ENCODE assay signal across 1 cellular context in the genomic region with DNA sequence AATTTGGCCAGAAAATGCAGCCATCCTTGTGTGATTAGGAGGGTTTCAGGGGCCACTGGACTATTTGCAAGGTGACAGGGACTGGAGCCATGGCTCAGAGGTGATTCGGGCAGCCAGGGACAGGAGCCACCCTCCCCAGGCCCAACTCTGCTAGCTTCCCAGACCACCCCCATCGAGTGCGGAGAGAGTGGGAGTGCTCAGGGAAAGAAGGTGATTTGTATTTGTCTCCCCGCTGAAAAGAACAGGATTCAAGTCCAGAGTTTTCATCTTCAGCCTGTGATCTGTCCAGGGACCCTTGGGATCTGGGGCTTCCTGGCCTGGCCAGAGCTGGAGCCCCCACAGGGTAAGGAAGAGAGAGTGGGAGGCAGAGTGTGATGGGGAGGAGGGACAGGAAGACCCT.
TF ChIP-seq lines count a peak whose summit lies in the region.

No MANE protein-coding gene starts in this region.

TF ChIP-seq in GM23338, 12 proteins besides CTCF, POLR2A, EP300 and RAD21:
- TF ChIP-seq CREB1 (CRISPR knock-in tag; IDR thresholded peaks at IDR 0.05; ENCODE audit: low read depth) (no peak), EZH2 (IDR thresholded peaks at IDR 0.05; ENCODE audit: low read depth, unreplicated experiment) (no peak), EZH2phosphoT487 (IDR thresholded peaks at IDR 0.05; ENCODE audit: unreplicated experiment) (no peak), POLR2AphosphoS5 (IDR thresholded peaks at IDR 0.05; ENCODE audit: low read depth) (no peak), ETS1 (IDR thresholded peaks at IDR 0.05) (no peak), STAT1 (IDR thresholded peaks at IDR 0.05; ENCODE audit: unreplicated experiment) (no peak), ZNF462 (CRISPR knock-in tag; IDR thresholded peaks at IDR 0.05) (no peak), JUNB (IDR thresholded peaks at IDR 0.05; ENCODE audit: unreplicated experiment) (no peak)
- TF ChIP-seq, protein P1, sequence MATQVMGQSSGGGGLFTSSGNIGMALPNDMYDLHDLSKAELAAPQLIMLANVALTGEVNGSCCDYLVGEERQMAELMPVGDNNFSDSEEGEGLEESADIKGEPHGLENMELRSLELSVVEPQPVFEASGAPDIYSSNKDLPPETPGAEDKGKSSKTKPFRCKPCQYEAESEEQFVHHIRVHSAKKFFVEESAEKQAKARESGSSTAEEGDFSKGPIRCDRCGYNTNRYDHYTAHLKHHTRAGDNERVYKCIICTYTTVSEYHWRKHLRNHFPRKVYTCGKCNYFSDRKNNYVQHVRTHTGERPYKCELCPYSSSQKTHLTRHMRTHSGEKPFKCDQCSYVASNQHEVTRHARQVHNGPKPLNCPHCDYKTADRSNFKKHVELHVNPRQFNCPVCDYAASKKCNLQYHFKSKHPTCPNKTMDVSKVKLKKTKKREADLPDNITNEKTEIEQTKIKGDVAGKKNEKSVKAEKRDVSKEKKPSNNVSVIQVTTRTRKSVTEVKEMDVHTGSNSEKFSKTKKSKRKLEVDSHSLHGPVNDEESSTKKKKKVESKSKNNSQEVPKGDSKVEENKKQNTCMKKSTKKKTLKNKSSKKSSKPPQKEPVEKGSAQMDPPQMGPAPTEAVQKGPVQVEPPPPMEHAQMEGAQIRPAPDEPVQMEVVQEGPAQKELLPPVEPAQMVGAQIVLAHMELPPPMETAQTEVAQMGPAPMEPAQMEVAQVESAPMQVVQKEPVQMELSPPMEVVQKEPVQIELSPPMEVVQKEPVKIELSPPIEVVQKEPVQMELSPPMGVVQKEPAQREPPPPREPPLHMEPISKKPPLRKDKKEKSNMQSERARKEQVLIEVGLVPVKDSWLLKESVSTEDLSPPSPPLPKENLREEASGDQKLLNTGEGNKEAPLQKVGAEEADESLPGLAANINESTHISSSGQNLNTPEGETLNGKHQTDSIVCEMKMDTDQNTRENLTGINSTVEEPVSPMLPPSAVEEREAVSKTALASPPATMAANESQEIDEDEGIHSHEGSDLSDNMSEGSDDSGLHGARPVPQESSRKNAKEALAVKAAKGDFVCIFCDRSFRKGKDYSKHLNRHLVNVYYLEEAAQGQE (IDR thresholded peaks at IDR 0.05; ENCODE audit: unreplicated experiment) = no peak
